Comparison of ENCODE assay signal across 29 cellular contexts in genomic region chr9:114001410-114001685, GRCh38.
"Had no signal": no experiment of that assay in that cellular context is flagged by ENCODE, and none has a peak within 500 bp of the region (broad histone marks: within the 10 kb centered on the region; RNA-seq: fewer than 3 reads in every experiment).

No MANE protein-coding gene starts in this region.

- H2AFZ ChIP-seq: neural progenitor cell had no signal

- H3K36me3 ChIP-seq: left lung, lower lobe of right lung, neural progenitor cell, neutrophil, ovary, right atrium auricular region had no signal

- ATAC-seq: left colon; left lung; lower lobe of right lung; natural killer cell; sciatic nerve; stimulated activated effector memory CD8-positive, alpha-beta T cell treated with anti-CD3 and anti-CD28 coated beads, Interleukin-12 subunit alpha, Interleukin-12 subunit beta, amount 100 ng/mL, for 72 hours had no signal

- H3K4me1 Mint-ChIP-seq: immature natural killer cell; natural killer cell; neural progenitor cell; stimulated activated effector memory CD8-positive, alpha-beta T cell treated with anti-CD3 and anti-CD28 coated beads, Interleukin-12 subunit alpha, Interleukin-12 subunit beta, amount 100 ng/mL, for 72 hours had no signal

- H3K4me1 ChIP-seq: neural progenitor cell had no signal

- H3K36me3 Mint-ChIP-seq: naive B cell; natural killer cell; stimulated activated effector memory CD8-positive, alpha-beta T cell treated with anti-CD3 and anti-CD28 coated beads, Interleukin-12 subunit alpha, Interleukin-12 subunit beta, amount 100 ng/mL, for 72 hours had no signal

- H3K9me3 Mint-ChIP-seq: immature natural killer cell; naive B cell; natural killer cell; nephron progenitor cell; neural progenitor cell; stimulated activated effector memory CD8-positive, alpha-beta T cell treated with anti-CD3 and anti-CD28 coated beads, Interleukin-12 subunit alpha, Interleukin-12 subunit beta, amount 100 ng/mL, for 72 hours; stimulated activated naive CD8-positive, alpha-beta T cell treated with anti-CD3 and anti-CD28 coated beads, Interleukin-15, Interleukin-2, amounts not matched to agents 100 ng/mL and 50 ng/mL, for 24 hours; type B pancreatic cell had no signal

- H3K4me3 ChIP-seq: left lung, lower lobe of right lung, neural progenitor cell, ovary, right atrium auricular region, skin epidermis, tibial nerve, vagina had no signal

- H3K4me3 Mint-ChIP-seq: immature natural killer cell; naive B cell; natural killer cell; nephron progenitor cell; neural progenitor cell; stimulated activated effector memory CD8-positive, alpha-beta T cell treated with anti-CD3 and anti-CD28 coated beads, Interleukin-12 subunit alpha, Interleukin-12 subunit beta, amount 100 ng/mL, for 72 hours; stimulated activated naive CD8-positive, alpha-beta T cell treated with anti-CD3 and anti-CD28 coated beads, Interleukin-15, Interleukin-2, amounts not matched to agents 100 ng/mL and 50 ng/mL, for 24 hours; type B pancreatic cell had no signal

- H3K27me3 Mint-ChIP-seq: naive B cell; progenitor cell of endocrine pancreas; stimulated activated naive CD8-positive, alpha-beta T cell treated with anti-CD3 and anti-CD28 coated beads, Interleukin-15, Interleukin-2, amounts not matched to agents 100 ng/mL and 50 ng/mL, for 24 hours; type B pancreatic cell had no signal

- H3K4me2 ChIP-seq: neural progenitor cell had no signal

- H3K27ac ChIP-seq: left lung, lower lobe of right lung, neural progenitor cell, neutrophil, ovary, right atrium auricular region, skin epidermis, tibial nerve, vagina had no signal

- H3K27me3 ChIP-seq: left lung, neural progenitor cell, ovary, right atrium auricular region, tibial nerve, vagina had no signal

- H3K9me3 ChIP-seq: left lung, lower lobe of right lung, neutrophil, ovary, right atrium auricular region, tibial nerve, vagina had no signal

- H3K27ac Mint-ChIP-seq: immature natural killer cell; natural killer cell; nephron progenitor cell; neural progenitor cell; progenitor cell of endocrine pancreas; stimulated activated effector memory CD8-positive, alpha-beta T cell treated with anti-CD3 and anti-CD28 coated beads, Interleukin-12 subunit alpha, Interleukin-12 subunit beta, amount 100 ng/mL, for 72 hours; stimulated activated naive CD8-positive, alpha-beta T cell treated with anti-CD3 and anti-CD28 coated beads, Interleukin-15, Interleukin-2, amounts not matched to agents 100 ng/mL and 50 ng/mL, for 24 hours; type B pancreatic cell had no signal

- DNase-seq: hypothalamus; immature natural killer cell; lower lobe of right lung; mammary epithelial cell; mesenchymal stem cell; naive B cell; nephron progenitor cell; occipital lobe; stimulated activated CD4-positive, alpha-beta T cell treated with anti-CD3 and anti-CD28 coated beads, Interleukin-12 subunit alpha, Interleukin-12 subunit beta, amount 100 ng/mL, for 4 hours; stimulated activated CD4-positive, alpha-beta T cell treated with anti-CD3 and anti-CD28 coated beads, Interleukin-15, amount 100 ng/mL, for 24 hours; stimulated activated CD4-positive, alpha-beta T cell treated with anti-CD3 and anti-CD28 coated beads, Interleukin-2, amount 100 ng/mL, for 24 hours; stimulated activated CD4-positive, alpha-beta T cell treated with anti-CD3 and anti-CD28 coated beads, Interleukin-4, amount 100 ng/mL, for 1 hour; stimulated activated naive CD4-positive, alpha-beta T cell; substantia nigra had no signal
